In genomic region chr1:241640867-241641542, GRCh38 we compare ENCODE assay signal across 8 cellular contexts. TPM values are rescaled to one million over a fixed set of nuclear protein-coding genes. Genes with fewer than 3 reads are reported as not detected.
DNase-seq lines count a peak whose midpoint lies in the region; ATAC-seq and TF ChIP-seq lines count a peak whose summit lies in the region.

No MANE protein-coding gene starts in this region.

- H3K27ac ChIP-seq in Peyer's patch (peak overlapping the region; percentile 81 to 90 (median 84)), rectal smooth muscle tissue (ENCODE audit: low read depth, low read length) (no peak overlapping the region)

- H3K27ac Mint-ChIP-seq in endothelial cell (ENCODE audit: unreplicated experiment): peak overlapping the region; percentile 74

- POLR2A ChIA-PET in HEK293T (lab: Yijun Ruan, JAX): interaction anchor here (0.8 to 1.4 kb wide), 11 partner anchors 8 to 1615 kb away, joined by 3 to 10 read pairs (median 4); partner anchors contain the start of gene SDCCAG8

- H3K27me3 ChIP-seq in Peyer's patch (no peaks in the 10 kb centered on the region), rectal smooth muscle tissue (ENCODE audit: control insufficient read depth, insufficient read depth, low read length) (no peaks in the 10 kb centered on the region)

- no peaks in the 10 kb centered on the region for H3K9me3 Mint-ChIP-seq in endothelial cell (ENCODE audit: unreplicated experiment)

- ATAC-seq in GM18909 (IDR thresholded peaks at IDR 0.05; ENCODE audit: poor library complexity, unreplicated experiment): no peak

- DNase-seq in HEK293T (ENCODE audit: extremely low spot score) (no peak), Peyer's patch (peak in 2 of 3 donors; percentile 62 to 75), endothelial cell (ENCODE audit: low spot score) (no peak), NCI-H526 (lab: John Stamatoyannopoulos, UW) (no peak), UCSD-AML1 (lab: John Stamatoyannopoulos, UW; ENCODE audit: unreplicated experiment) (no peak), NCI-H345 (lab: John Stamatoyannopoulos, UW) (no peak)

- H3K4me1 ChIP-seq in Peyer's patch (peaks cover 0 to 11% (median 4%) of the 10 kb centered on the region in 4 donors), rectal smooth muscle tissue (ENCODE audit: control insufficient read depth, insufficient read depth, low read length) (no peaks in the 10 kb centered on the region)

- H3K4me3 Mint-ChIP-seq in endothelial cell (ENCODE audit: unreplicated experiment): peak overlapping the region; percentile 80

- no peaks in the 10 kb centered on the region for H3K9me3 ChIP-seq in Peyer's patch

- TF ChIP-seq CTCF in Peyer's patch (IDR thresholded peaks at IDR 0.05) (no peak), endothelial cell (IDR thresholded peaks at IDR 0.05; ENCODE audit: unreplicated experiment) (no peak)

- H3K4me1 Mint-ChIP-seq in endothelial cell (ENCODE audit: unreplicated experiment): peaks cover 24% of the 10 kb centered on the region

- peaks cover 2% of the 10 kb centered on the region for H3K27me3 Mint-ChIP-seq in endothelial cell (ENCODE audit: unreplicated experiment)

- peak overlapping the region; percentile 80 to 90 (median 88) for H3K4me3 ChIP-seq in Peyer's patch
- H3K4me3 ChIP-seq in rectal smooth muscle tissue (ENCODE audit: low read length): peak overlapping the region; percentile 62

- TF ChIP-seq POLR2A in Peyer's patch (IDR thresholded peaks at IDR 0.05): peak in 1 of 2 donors; percentile 31

- H3K36me3 ChIP-seq in Peyer's patch (no peaks in the 10 kb centered on the region), rectal smooth muscle tissue (ENCODE audit: control insufficient read depth, insufficient read depth, low read length) (no peaks in the 10 kb centered on the region)

- CTCF ChIA-PET in HEK293T (lab: Yijun Ruan, JAX): interaction anchor here (0.6 to 1.6 kb wide), 2 partner anchors 13 to 1533 kb away, joined by 4 to 6 read pairs; no protein-coding TSS in a partner anchor

- H3K36me3 Mint-ChIP-seq in endothelial cell (ENCODE audit: low read depth, unreplicated experiment): no peaks in the 10 kb centered on the region

- H3K9ac ChIP-seq in rectal smooth muscle tissue (ENCODE audit: low read length): no peak overlapping the region

TF ChIP-seq in HEK293T, 16 proteins besides CTCF, POLR2A, EP300 and RAD21:
- no peak for TF ChIP-seq FOXK2 (IDR thresholded peaks at IDR 0.05)
- no peak for TF ChIP-seq LEF1 (IDR thresholded peaks at IDR 0.05; ENCODE audit: borderline replicate concordance)
- no peak for TF ChIP-seq FOXM1 (IDR thresholded peaks at IDR 0.05; ENCODE audit: borderline replicate concordance)
- TF ChIP-seq CTBP1 (IDR thresholded peaks at IDR 0.05; ENCODE audit: borderline replicate concordance): no peak
- no peak for TF ChIP-seq SP1 (IDR thresholded peaks at IDR 0.05)
- TF ChIP-seq SUZ12 (IDR thresholded peaks at IDR 0.05): no peak
- TF ChIP-seq PKNOX1 (IDR thresholded peaks at IDR 0.05): 0 out of 2 replicates have a peak, but pooled peaks have one; percentile 33
- TF ChIP-seq TARDBP (IDR thresholded peaks at IDR 0.05): no peak
- peak; percentile 18; the same call in 1 of the 2 replicates for TF ChIP-seq L3MBTL2 (conservative IDR thresholded peaks at IDR 0.05)
- TF ChIP-seq BHLHE40 (IDR thresholded peaks at IDR 0.05; ENCODE audit: borderline replicate concordance): no peak
- TF ChIP-seq HDGF (IDR thresholded peaks at IDR 0.05; ENCODE audit: borderline replicate concordance): no peak
- TF ChIP-seq NFRKB (IDR thresholded peaks at IDR 0.05): no peak

RNA-seq across cellular contexts. Expression of gene CHML, which starts 0.8 kb away (rescaled TPM):
- total RNA-seq in Peyer's patch (10 to 100 TPM in 1 of 4 donors, 1 to 10 TPM in 3; 6.6 to 11.0 (median 9.1) TPM), endothelial cell (ENCODE audit: unreplicated experiment) (15.2 TPM)

RNA-seq across cellular contexts. Expression of gene OPN3, which starts 0.8 kb away (rescaled TPM):
- total RNA-seq in Peyer's patch: 10 to 100 TPM; 17.3 to 23.1 (median 20.9) TPM
- 19.7 TPM for total RNA-seq in endothelial cell (ENCODE audit: unreplicated experiment)

RNA-seq across cellular contexts. Expression of gene WDR64, which starts 11.1 kb away (rescaled TPM):
- total RNA-seq in Peyer's patch: not detected
- 0.80 TPM for total RNA-seq in endothelial cell (ENCODE audit: unreplicated experiment)

Comparison
In these comparisons a context has a peak if more than half of its experiments do, and no peak if none do; other contexts are left out.
1. DNase-seq: peak in Peyer's patch (2 of 3); none in HEK293T (single experiment), endothelial cell (single experiment), NCI-H526 (0 of 2), UCSD-AML1 (single experiment) and NCI-H345 (single experiment).